22 cellular contexts compared by ENCODE assay signal in the genomic region with DNA sequence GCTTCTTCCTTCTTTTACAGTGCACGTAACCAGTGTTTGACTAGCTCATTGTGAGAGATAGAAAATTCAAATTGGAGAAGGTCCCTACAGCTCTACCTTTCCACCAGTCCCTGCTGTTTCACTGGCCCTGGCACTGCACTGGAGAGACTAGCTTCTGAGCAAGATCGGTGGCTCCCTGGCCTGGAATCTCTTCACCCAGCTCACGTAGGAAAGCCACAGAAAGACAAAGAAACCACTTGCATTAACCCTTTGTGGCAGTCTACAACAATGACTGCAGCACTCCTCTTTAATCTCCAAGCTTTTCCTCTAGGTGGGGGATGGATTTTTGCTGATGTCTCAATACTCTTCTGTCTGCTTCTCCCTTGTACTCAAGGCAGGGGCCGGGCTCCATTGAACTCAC.
"Had no signal": no experiment of that assay in that cellular context is flagged by ENCODE, and none has a peak within 500 bp of the region (broad histone marks: within the 10 kb centered on the region; RNA-seq: fewer than 3 reads in every experiment).

No MANE protein-coding gene starts in this region.

- H3K4me1 Mint-ChIP-seq: central memory CD8-positive, alpha-beta T cell; mesothelial cell of epicardium had no signal

- H3K36me3 Mint-ChIP-seq: mesothelial cell of epicardium; natural killer cell treated with Interleukin-12 subunit alpha and Interleukin-12 subunit beta and Interleukin-15 and Interleukin-18, amount 100 ng/mL, for 72 hours had no signal

- H3K4me2 ChIP-seq: hepatocyte had no signal

- H3K27me3 ChIP-seq: brain microvascular endothelial cell, colonic mucosa, hepatocyte, tibial artery had no signal

- H3K9me3 Mint-ChIP-seq: activated CD4-positive, alpha-beta T cell treated with anti-CD3 and anti-CD28 coated beads, Interleukin-2, amount 10 ng/mL, durations not matched to agents 7 days and 5 days; activated naive CD4-positive, alpha-beta T cell treated with anti-CD3 and anti-CD28 coated beads for 36 hours; activated T-cell treated with anti-CD3 and anti-CD28 coated beads, Interleukin-2, amount 50 U/mL, for 24 hours; central memory CD8-positive, alpha-beta T cell; mesothelial cell of epicardium; natural killer cell treated with Interleukin-12 subunit alpha and Interleukin-12 subunit beta and Interleukin-15 and Interleukin-18, amount 100 ng/mL, for 72 hours had no signal

- H3K27me3 Mint-ChIP-seq: activated T-cell treated with anti-CD3 and anti-CD28 coated beads, Interleukin-2, amount 50 U/mL, for 24 hours had no signal

- H3K4me1 ChIP-seq: colonic mucosa, spleen, tibial artery had no signal

- DNase-seq: activated CD4-positive, alpha-beta T cell treated with anti-CD3 and anti-CD28 coated beads, Interleukin-2, amount 10 ng/mL, durations not matched to agents 7 days and 5 days; activated CD8-positive, alpha-beta T cell treated with anti-CD3 and anti-CD28 coated beads, Interleukin-2, amount 10 ng/mL, durations not matched to agents 7 days and 5 days; activated naive CD4-positive, alpha-beta T cell treated with anti-CD3 and anti-CD28 coated beads for 36 hours; activated T-cell treated with anti-CD3 and anti-CD28 coated beads, Interleukin-2, amount 50 U/mL, for 24 hours; anterior cingulate cortex; brain microvascular endothelial cell; colonic mucosa; effector CD4-positive, alpha-beta T cell; kidney; nucleus accumbens; spleen; stimulated activated CD8-positive, alpha-beta memory T cell treated with anti-CD3 and anti-CD28 coated beads, Interleukin-4, amount 100 ng/mL, for 48 hours; stimulated activated naive CD4-positive, alpha-beta T cell; tibial artery had no signal

- H3K79me2 ChIP-seq: hepatocyte had no signal

- H3K27ac ChIP-seq: brain microvascular endothelial cell, colonic mucosa, hepatocyte, spleen, tibial artery had no signal

- ATAC-seq: activated CD4-positive, CD25-positive, alpha-beta regulatory T cell treated with anti-CD3 and anti-CD28 coated beads, Interleukin-2, amount 50 U/mL, for 24 hours; activated CD8-positive, alpha-beta T cell treated with anti-CD3 and anti-CD28 coated beads, Interleukin-2, amount 10 ng/mL, durations not matched to agents 7 days and 5 days; left lobe of liver; natural killer cell treated with Interleukin-12 subunit alpha and Interleukin-12 subunit beta and Interleukin-15 and Interleukin-18, amount 100 ng/mL, for 72 hours had no signal

- FAIRE-seq: kidney, urothelium cell line had no signal

- H3K9me3 ChIP-seq: colonic mucosa, spleen, tibial artery had no signal

- H3K4me3 ChIP-seq: colonic mucosa, hepatocyte, lung, spleen, tibial artery had no signal

- H3K4me3 Mint-ChIP-seq: activated CD4-positive, alpha-beta T cell treated with anti-CD3 and anti-CD28 coated beads, Interleukin-2, amount 10 ng/mL, durations not matched to agents 7 days and 5 days; activated CD8-positive, alpha-beta T cell treated with anti-CD3 and anti-CD28 coated beads, Interleukin-2, amount 10 ng/mL, durations not matched to agents 7 days and 5 days; activated naive CD4-positive, alpha-beta T cell treated with anti-CD3 and anti-CD28 coated beads for 36 hours; activated T-cell treated with anti-CD3 and anti-CD28 coated beads, Interleukin-2, amount 50 U/mL, for 24 hours; central memory CD8-positive, alpha-beta T cell; mesothelial cell of epicardium; natural killer cell treated with Interleukin-12 subunit alpha and Interleukin-12 subunit beta and Interleukin-15 and Interleukin-18, amount 100 ng/mL, for 72 hours had no signal

- H3K36me3 ChIP-seq: brain microvascular endothelial cell, colonic mucosa, spleen, tibial artery had no signal

- H2AFZ ChIP-seq: hepatocyte had no signal
